ENCODE assay signal across 8 cellular contexts in the genomic region with DNA sequence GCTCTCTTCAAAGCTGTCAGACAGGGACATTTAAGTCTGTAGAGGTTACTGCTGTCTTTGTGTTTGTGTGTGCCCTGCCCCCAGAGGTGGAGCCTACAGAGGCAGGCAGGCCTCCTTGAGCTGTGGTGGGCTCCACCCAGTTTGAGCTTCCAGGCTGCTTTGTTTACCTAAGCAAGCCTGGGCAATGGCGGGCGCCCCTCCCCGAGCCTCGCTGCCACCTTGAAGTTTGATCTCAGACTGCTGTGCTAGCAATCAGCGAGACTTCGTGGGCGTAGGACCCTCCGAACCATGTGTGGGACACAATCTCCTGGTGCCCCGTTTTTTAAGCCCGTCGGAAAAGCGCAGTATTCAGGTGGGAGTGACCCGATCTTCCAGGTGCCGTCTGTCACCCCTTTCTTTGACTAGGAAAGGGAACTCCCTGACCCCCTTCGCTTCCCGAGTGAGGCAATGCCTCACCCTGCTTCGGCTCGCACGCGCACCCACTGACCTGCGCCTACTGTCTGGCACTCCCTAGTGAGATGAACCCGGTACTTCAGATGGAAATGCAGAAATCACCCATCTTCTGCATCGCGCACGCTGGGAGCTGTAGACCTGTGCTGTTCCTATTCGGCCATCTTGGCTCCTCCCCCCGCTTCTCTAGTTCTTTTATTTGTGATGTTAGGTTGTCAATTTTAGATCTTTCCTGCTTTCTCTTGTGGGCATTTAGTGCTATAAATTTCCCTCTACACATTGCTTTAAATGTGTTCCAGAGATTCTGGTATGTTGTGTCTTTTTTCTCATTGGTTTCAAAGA. TPM values are rescaled to one million over a fixed set of nuclear protein-coding genes. Genes with fewer than 3 reads are reported as not detected.
DNase-seq lines count a peak whose midpoint lies in the region; ATAC-seq, FAIRE-seq and TF ChIP-seq lines count a peak whose summit lies in the region.
"Not testable (repeated sequence)": the region's sequence is repeated elsewhere in the genome, so short reads cannot be mapped to it uniquely, and the experiment has no call there.

No MANE protein-coding gene starts in this region.

- H3K4me1 Mint-ChIP-seq in type B pancreatic cell (ENCODE audit: unreplicated experiment): not testable (repeated sequence)

- H4K20me1 ChIP-seq in K562 (replicated peaks; ENCODE audit: control insufficient read depth, insufficient read depth, low read length): not testable (repeated sequence)

- H3K9ac ChIP-seq in K562 (ENCODE audit: insufficient read depth in 1 of 2, low read depth in 2 of 2, low read length in 2 of 2): peak overlapping the region; percentile 46 to 68; a peak in 2 of 4 replicates

- H3K4me1 ChIP-seq in RWPE2 (ENCODE audit: insufficient read depth, poor library complexity, severe bottlenecking); K562 (replicated peaks in 1 of 2; ENCODE audit: control insufficient read depth in 2 of 2, insufficient read depth in 2 of 2, low read length in 2 of 2): not testable (repeated sequence)

- H3K36me3 Mint-ChIP-seq in type B pancreatic cell: not testable (repeated sequence)

- H3K4me3 Mint-ChIP-seq in type B pancreatic cell: peak overlapping the region; percentile 65

- TF ChIP-seq EP300 in K562 (IDR thresholded peaks at IDR 0.05; ENCODE audit: low read length): not testable (repeated sequence)

- not testable (repeated sequence) for TF ChIP-seq RAD21 in K562 (CRISPR knock-in tag; conservative IDR thresholded peaks at IDR 0.05 in 1 of 2, IDR thresholded peaks at IDR 0.05 in 1 of 2)

- ATAC-seq in RWPE2 (ENCODE audit: low read depth); K562: not testable (repeated sequence)

- H3K9me1 ChIP-seq in K562 (ENCODE audit: control insufficient read depth, insufficient read depth, low read length): not testable (repeated sequence)

- peak overlapping the region; percentile 55; the same call in 1 of the 2 replicates for H3K4me2 ChIP-seq in K562 (ENCODE audit: insufficient read depth, low read length)

- H3K27ac Mint-ChIP-seq in type B pancreatic cell: not testable (repeated sequence)

- POLR2A ChIA-PET in K562 (lab: Yijun Ruan, JAX): not testable (repeated sequence)

- H3K27me3 Mint-ChIP-seq in type B pancreatic cell: not testable (repeated sequence)

- intact Hi-C loops in K562 (cut with micrococcal nuclease): not testable (repeated sequence)

- 7% methylated on average over 13 of the region's 27 CpGs for WGBS in K562 (ENCODE audit: insufficient coverage, low coverage, missing lambda C conversion rate)

- in situ Hi-C loops in K562 (cut with MboI): not testable (repeated sequence)

- not testable (repeated sequence) for H3K36me3 ChIP-seq in RWPE2 (ENCODE audit: low read depth); K562 (ENCODE audit: control insufficient read depth, insufficient read depth, low read length)

- not testable (repeated sequence) for H3K27ac ChIP-seq in RWPE2 (ENCODE audit: poor library complexity, severe bottlenecking); K562 (ENCODE audit: extremely low read depth, low read depth, low read length)

- CTCF ChIA-PET in K562 (lab: Yijun Ruan, JAX; ENCODE audit: low intra/inter-chr PET ratio): not testable (repeated sequence)

- peak overlapping the region; percentile 66; the same call in 1 of the 2 replicates for H2AFZ ChIP-seq in K562 (ENCODE audit: low read depth, low read length)

- H3K27me3 ChIP-seq in RWPE2 (ENCODE audit: insufficient read depth, poor library complexity, severe bottlenecking); K562 (ENCODE audit: control insufficient read depth in 2 of 2, insufficient read depth in 2 of 2, low read length in 2 of 2): not testable (repeated sequence)

- FAIRE-seq in K562 (lab: Jason Lieb, UNC): not testable (repeated sequence)

- H3K9me3 ChIP-seq in RWPE2 (ENCODE audit: severe bottlenecking); K562 (replicated peaks; ENCODE audit: control insufficient read depth, insufficient read depth, low read depth, low read length): not testable (repeated sequence)

- H3K4me3 ChIP-seq in RWPE2 (ENCODE audit: severe bottlenecking) (peak overlapping the region; percentile 16), K562 (peak overlapping the region; percentile 34)

- H3K79me2 ChIP-seq in K562 (ENCODE audit: control insufficient read depth, insufficient read depth, low read length): not testable (repeated sequence)

- H3K9me3 Mint-ChIP-seq in type B pancreatic cell: not testable (repeated sequence)

- peak; percentile 0 for DNase-seq in Daoy (ENCODE audit: low read depth)
- peak; percentile 41 for DNase-seq in HT-29 (ENCODE audit: low spot score)
- peak in 2 of 3 experiments; percentile 48 to 60 for DNase-seq in NCI-H1417 (lab: John Stamatoyannopoulos, UW)
- peak; percentile 44 for DNase-seq in NCI-H2171 treated with DMSO at 0.1 percent for 48 hours (lab: John Stamatoyannopoulos, UW)
- DNase-seq in NCI-H748 (lab: John Stamatoyannopoulos, UW; ENCODE audit: unreplicated experiment): peak; percentile 42
- not testable (repeated sequence) for DNase-seq in RWPE2 (ENCODE audit: low spot score); type B pancreatic cell (ENCODE audit: extremely low spot score, unreplicated experiment)
- DNase-seq in K562 (ENCODE audit: extremely low read depth in 1 of 4, low spot score in 3 of 4): peak in 1 of 4 experiments; percentile 10

- not testable (repeated sequence) for TF ChIP-seq CTCF in RWPE2 (IDR thresholded peaks at IDR 0.05; ENCODE audit: poor library complexity, severe bottlenecking); K562 (IDR thresholded peaks at IDR 0.05 in 2 of 3, conservative IDR thresholded peaks at IDR 0.05 in 1 of 3; ENCODE audit: insufficient read depth in 2 of 3, low read depth in 1 of 3, low read length in 3 of 3); type B pancreatic cell (conservative IDR thresholded peaks at IDR 0.05)

- not testable (repeated sequence) for TF ChIP-seq POLR2A in K562 (conservative IDR thresholded peaks at IDR 0.05)

- BruUV-seq in K562 (replicated peaks; lab: Mats Ljungman, UMichigan): TSS peak; percentile 61

TF ChIP-seq in K562, 482 proteins besides CTCF, POLR2A, EP300 and RAD21:
- TF ChIP-seq FOXK2 (conservative IDR thresholded peaks at IDR 0.05 in 1 of 2, IDR thresholded peaks at IDR 0.05 in 1 of 2; ENCODE audit: low read depth in 2 of 2) (peak; percentile 34 to 39; a peak in 1 of 4 replicates), POLR2G (IDR thresholded peaks at IDR 0.05; ENCODE audit: low read depth, low read length) (peak; percentile 37; the same call in 1 of the 2 replicates), RBFOX2 (IDR thresholded peaks at IDR 0.05; ENCODE audit: low read depth, low read length) (peak; percentile 38; the same call in 1 of the 2 replicates), YY1 (IDR thresholded peaks at IDR 0.05; ENCODE audit: borderline replicate concordance in 1 of 3, control insufficient read depth in 1 of 3, extremely low read depth in 1 of 3, insufficient read depth in 3 of 3, insufficient read length in 1 of 3, insufficient replicate concordance in 2 of 3, low read depth in 1 of 3, low read length in 2 of 3) (peak in 2 of 3 experiments; percentile 16 to 70), FOXA3 (CRISPR knock-in tag; conservative IDR thresholded peaks at IDR 0.05 in 1 of 2, IDR thresholded peaks at IDR 0.05 in 1 of 2) (peak; percentile 51 to 83; a peak in 3 of 4 replicates)

RNA-seq across cellular contexts. Expression of gene ABCB7, which starts 32.5 kb away (rescaled TPM):
- 27.0 and 30.9 TPM in 2 replicates for total RNA-seq in Daoy (2014; rRNA removed; shearing (Covaris generic))
- total RNA-seq in HT-29 (2014; rRNA removed; shearing (Covaris generic)): 16.0 and 20.6 TPM in 2 replicates
- total RNA-seq in K562 (2011; cell fraction: chromatin; rRNA removed; ENCODE audit: low replicate concordance): 26.1 and 45.2 TPM in 2 replicates
- 7.8 and 14.6 TPM in 2 replicates for total RNA-seq in K562 (2011; cell fraction: nucleolus; rRNA removed)
- 21.9 and 24.7 TPM in 2 replicates for total RNA-seq in K562 (2011; cell fraction: nucleoplasm; rRNA removed)
- total RNA-seq in K562 (2014; rRNA removed) (16.4 and 22.6 TPM in 2 replicates), K562 (2014; rRNA removed; fragmentation: Illumina TruSeq; extraction: Trizol) (24.2 and 27.6 TPM in 2 replicates), K562 (2015; rRNA removed; fragmentation: Illumina TruSeq; extraction: Trizol) (17.1 and 18.3 TPM in 2 replicates), K562 (2021) (26.1 and 26.2 TPM in 2 replicates), type B pancreatic cell (ENCODE audit: low replicate concordance) (29.4 and 30.5 TPM in 2 replicates)
- polyA plus RNA-seq in K562 (2011; rRNA removed) (41.5 and 46.2 TPM in 2 replicates), K562 (2014; fragmentation: Illumina TruSeq; extraction: Trizol) (18.9 and 20.8 TPM in 2 replicates), K562 (2014; fragmentation: Nextera tagmentation; extraction: Ambion mirVana) (10 to 100 TPM; 24.1 to 37.5 TPM), K562 (2014; rRNA removed) (26.8 and 31.1 TPM in 2 replicates)
- polyA plus RNA-seq in K562 (2011; cell fraction: cytosol; rRNA removed): 21.0 and 29.4 TPM in 2 replicates
- polyA plus RNA-seq in K562 (2011; cell fraction: nucleus; rRNA removed): 27.1 and 46.3 TPM in 2 replicates
- polyA plus RNA-seq in K562 (2012): 17.9 and 23.3 TPM in 2 replicates
- 52.5 and 59.0 TPM in 2 replicates for polyA minus RNA-seq in K562 (2011; rRNA and poly(A)+ RNA removed)
- polyA minus RNA-seq in K562 (2011; cell fraction: cytosol; rRNA and poly(A)+ RNA removed): 15.7 and 16.7 TPM in 2 replicates
- 20.6 and 23.3 TPM in 2 replicates for polyA minus RNA-seq in K562 (2011; cell fraction: nucleus; rRNA and poly(A)+ RNA removed)
